ENCODE assay signal across 13 cellular contexts in the genomic region with DNA sequence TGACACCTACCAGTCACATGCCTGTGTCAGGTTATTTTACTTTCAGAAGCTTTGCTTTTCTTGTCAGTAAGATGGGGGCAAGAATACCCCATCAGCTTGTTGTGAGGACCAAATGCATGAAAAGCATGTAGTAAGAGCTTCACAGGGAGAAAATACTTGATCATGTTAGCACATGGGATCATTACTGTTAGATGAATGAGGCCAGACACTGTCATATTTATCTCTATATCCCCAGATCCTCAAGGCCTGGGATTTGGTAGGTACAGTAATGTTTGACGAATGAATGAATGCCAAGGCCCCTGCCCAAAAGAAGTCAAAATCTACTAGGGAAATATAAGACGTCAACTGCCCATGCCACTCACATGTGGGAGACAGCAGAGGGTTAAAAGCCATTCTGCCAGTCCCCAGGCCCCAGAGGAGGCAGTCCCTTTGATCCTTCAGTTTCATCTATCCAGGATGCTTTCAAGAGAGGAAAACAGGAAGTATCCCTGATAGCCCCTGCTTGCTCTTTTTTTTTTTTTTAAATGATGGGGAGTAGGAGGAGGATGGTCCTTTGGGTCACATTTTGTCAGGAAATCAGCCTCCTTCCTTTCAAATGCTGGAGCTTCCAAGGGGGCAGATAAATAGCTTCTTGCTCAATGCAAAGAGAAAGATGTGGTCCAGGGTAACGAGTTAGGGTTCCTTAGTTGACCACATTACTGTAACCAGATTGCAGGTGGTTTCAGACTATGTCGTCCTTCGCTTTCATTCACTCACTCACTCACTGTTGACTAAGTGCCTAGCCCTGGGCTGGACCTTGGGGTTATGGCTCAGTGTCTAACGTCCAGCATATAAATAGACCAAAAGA.
DNase-seq lines count a peak whose midpoint lies in the region; ATAC-seq and TF ChIP-seq lines count a peak whose summit lies in the region.
"Had no signal": no experiment of that assay in that cellular context is flagged by ENCODE, and none has a peak within 500 bp of the region (broad histone marks: within the 10 kb centered on the region; RNA-seq: fewer than 3 reads in every experiment).

No MANE protein-coding gene starts in this region.

- H3K27me3 ChIP-seq in PC-9 (ENCODE audit: insufficient read depth, low read depth) (no peaks in the 10 kb centered on the region), liver (ENCODE audit: control insufficient read depth in 4 of 4, insufficient read depth in 4 of 4, low read length in 3 of 4) (no peaks in the 10 kb centered on the region), stomach (no peaks in the 10 kb centered on the region), upper lobe of right lung (no peaks in the 10 kb centered on the region)
- H3K27me3 ChIP-seq: testis had no signal

- H3K27me3 Mint-ChIP-seq in activated CD8-positive, alpha-beta memory T cell treated with anti-CD3 and anti-CD28 coated beads, Interleukin-2, amount 10 ng/mL, durations not matched to agents 7 days and 5 days, result no peaks in the 10 kb centered on the region
- H3K27me3 Mint-ChIP-seq in progenitor cell of endocrine pancreas, result no peaks in the 10 kb centered on the region

- H2AFZ ChIP-seq in PC-9, result no peak overlapping the region

- H3K36me3 Mint-ChIP-seq in activated CD8-positive, alpha-beta memory T cell treated with anti-CD3 and anti-CD28 coated beads, Interleukin-2, amount 10 ng/mL, durations not matched to agents 7 days and 5 days, result no peaks in the 10 kb centered on the region
- H3K36me3 Mint-ChIP-seq in progenitor cell of endocrine pancreas (ENCODE audit: insufficient read depth), result no peaks in the 10 kb centered on the region

- H3K4me1 ChIP-seq in PC-9 (replicated peaks; ENCODE audit: insufficient read depth), result peaks cover 52% of the 10 kb centered on the region
- peaks cover 6 to 38% (median 20%) of the 10 kb centered on the region in 4 donors for H3K4me1 ChIP-seq in liver (ENCODE audit: control insufficient read depth in 4 of 4, insufficient read depth in 4 of 4, low read length in 3 of 4)
- peaks cover 22 to 55% (median 41%) of the 10 kb centered on the region in 4 donors for H3K4me1 ChIP-seq in stomach
- peaks cover 21% of the 10 kb centered on the region for H3K4me1 ChIP-seq in upper lobe of right lung

- H3K79me2 ChIP-seq in PC-9 (ENCODE audit: low read depth), result no peaks in the 10 kb centered on the region

- no peak overlapping the region for H3K4me3 Mint-ChIP-seq in activated CD8-positive, alpha-beta memory T cell treated with anti-CD3 and anti-CD28 coated beads, Interleukin-2, amount 10 ng/mL, durations not matched to agents 7 days and 5 days
- no peak overlapping the region for H3K4me3 Mint-ChIP-seq in progenitor cell of endocrine pancreas (ENCODE audit: low read depth)

- CTCF ChIA-PET in activated CD8-positive, alpha-beta memory T cell treated with anti-CD3 and anti-CD28 coated beads, Interleukin-2, amount 10 ng/mL, durations not matched to agents 7 days and 5 days (lab: Charles Lee), result interaction anchor here (1.1 to 2.1 kb wide), 4 partner anchors 9 to 83 kb away, joined by 3 to 10 read pairs (median 6); no protein-coding TSS in a partner anchor
- CTCF ChIA-PET in PC-9 (lab: Charles Lee), result interaction anchor here (0.5 to 0.6 kb wide), 2 partner anchors 30 to 46 kb away, joined by 3 read pairs; no protein-coding TSS in a partner anchor

- peaks cover 66% of the 10 kb centered on the region for H3K4me1 Mint-ChIP-seq in activated CD8-positive, alpha-beta memory T cell treated with anti-CD3 and anti-CD28 coated beads, Interleukin-2, amount 10 ng/mL, durations not matched to agents 7 days and 5 days
- H3K4me1 Mint-ChIP-seq in progenitor cell of endocrine pancreas (ENCODE audit: low read depth), result peaks cover 38% of the 10 kb centered on the region

- no TSS peak for BruUV-seq in PC-9 (replicated peaks; lab: Mats Ljungman, UMichigan)

- peak overlapping the region; percentile 50 for H3K27ac Mint-ChIP-seq in activated CD8-positive, alpha-beta memory T cell treated with anti-CD3 and anti-CD28 coated beads, Interleukin-2, amount 10 ng/mL, durations not matched to agents 7 days and 5 days
- no peak overlapping the region for H3K27ac Mint-ChIP-seq in progenitor cell of endocrine pancreas

- no peak for TF ChIP-seq RAD21 in liver (IDR thresholded peaks at IDR 0.05)

- H3K9ac ChIP-seq in liver (ENCODE audit: low read depth in 1 of 2, low read length in 2 of 2), result no peak overlapping the region

- peaks cover 39% of the 10 kb centered on the region for H3F3A ChIP-seq in PC-9 (ENCODE audit: insufficient read depth, low read depth)

- H3K9me2 ChIP-seq in PC-9 (ENCODE audit: insufficient read depth), result no peaks in the 10 kb centered on the region

- H3K9me3 ChIP-seq in PC-9 (ENCODE audit: insufficient read depth, low read depth) (no peaks in the 10 kb centered on the region), liver (ENCODE audit: control insufficient read depth in 4 of 4, low read length in 3 of 4) (no peaks in the 10 kb centered on the region), stomach (no peaks in the 10 kb centered on the region), upper lobe of right lung (no peaks in the 10 kb centered on the region)
- H3K9me3 ChIP-seq: testis had no signal

- POLR2A ChIA-PET in PC-9 (lab: Charles Lee; ENCODE audit: unreplicated experiment), result no interaction called here

- H3K36me3 ChIP-seq in PC-9 (ENCODE audit: low read depth), result no peaks in the 10 kb centered on the region
- H3K36me3 ChIP-seq in liver (ENCODE audit: control insufficient read depth in 4 of 4, insufficient read depth in 3 of 4, low read depth in 1 of 4, low read length in 3 of 4), result no peaks in the 10 kb centered on the region
- H3K36me3 ChIP-seq in stomach, result no peaks in the 10 kb centered on the region
- H3K36me3 ChIP-seq in upper lobe of right lung, result no peaks in the 10 kb centered on the region

- WGBS in liver, result 79% methylated on average over 6 of the region's 6 CpGs
- WGBS in stomach, 5 donors, result 70 to 75% (median 73%) methylated on average over 6 of the region's 6 CpGs

- ATAC-seq in activated CD8-positive, alpha-beta memory T cell treated with anti-CD3 and anti-CD28 coated beads, Interleukin-2, amount 10 ng/mL, durations not matched to agents 7 days and 5 days, result no peak
- no peak for ATAC-seq in upper lobe of right lung

- no peaks in the 10 kb centered on the region for H4K20me1 ChIP-seq in PC-9 (ENCODE audit: insufficient read depth)

- no peak for DNase-seq in activated CD8-positive, alpha-beta memory T cell treated with anti-CD3 and anti-CD28 coated beads, Interleukin-2, amount 10 ng/mL, durations not matched to agents 7 days and 5 days
- no peak for DNase-seq in activated CD8-positive, alpha-beta memory T cell treated with anti-CD3 and anti-CD28 coated beads for 24 hours
- no peak for DNase-seq in PC-9
- DNase-seq in stomach, result no peak
- DNase-seq in HUDEP-2 (lab: John Stamatoyannopoulos, UW; ENCODE audit: unreplicated experiment in 76 of 76), result no peak
- no peak for DNase-seq in progenitor cell of endocrine pancreas (ENCODE audit: low spot score, unreplicated experiment)
- DNase-seq in upper lobe of right lung, result no peak
- DNase-seq: activated CD4-positive, CD25-positive, alpha-beta regulatory T cell; GDM1; islet precursor cell; stimulated activated CD4-positive, alpha-beta T cell treated with anti-CD3 and anti-CD28 coated beads, Interleukin-4, amount 100 ng/mL, for 1 hour; testis had no signal

- TF ChIP-seq POLR2A in stomach (IDR thresholded peaks at IDR 0.05), result no peak

- no peak for TF ChIP-seq CTCF in PC-9 (conservative IDR thresholded peaks at IDR 0.05)
- no peak for TF ChIP-seq CTCF in liver (IDR thresholded peaks at IDR 0.05; ENCODE audit: low read depth, low read length, missing input control)
- no peak for TF ChIP-seq CTCF in stomach (IDR thresholded peaks at IDR 0.05)
- TF ChIP-seq CTCF in progenitor cell of endocrine pancreas (IDR thresholded peaks at IDR 0.05; ENCODE audit: unreplicated experiment), result no peak
- no peak for TF ChIP-seq CTCF in upper lobe of right lung (IDR thresholded peaks at IDR 0.05)

- H3K27ac ChIP-seq in PC-9 (peak overlapping the region; percentile 97), liver (ENCODE audit: low read depth in 1 of 2, low read length in 2 of 2) (peak overlapping the region; percentile 84 to 91), stomach (peak overlapping the region; percentile 91 to 96 (median 93)), upper lobe of right lung (no peak overlapping the region)
- H3K27ac ChIP-seq: testis had no signal

- H3K4me3 ChIP-seq in PC-9 (no peak overlapping the region; the same call in 1 of the 2 replicates), liver (ENCODE audit: low read depth in 1 of 3, low read length in 3 of 3) (no peak overlapping the region), stomach (no peak overlapping the region), upper lobe of right lung (no peak overlapping the region)
- H3K4me3 ChIP-seq: testis had no signal

- no peaks in the 10 kb centered on the region for H3K9me3 Mint-ChIP-seq in activated CD8-positive, alpha-beta memory T cell treated with anti-CD3 and anti-CD28 coated beads, Interleukin-2, amount 10 ng/mL, durations not matched to agents 7 days and 5 days (ENCODE audit: low read depth)
- H3K9me3 Mint-ChIP-seq in progenitor cell of endocrine pancreas (ENCODE audit: low read depth), result no peaks in the 10 kb centered on the region

- TF ChIP-seq EP300 in stomach (IDR thresholded peaks at IDR 0.05), result no peak

- H3K4me2 ChIP-seq in PC-9, result peak overlapping the region; percentile 74

- intact Hi-C loops in PC-9 (cut with micrococcal nuclease; ENCODE audit: unreplicated experiment) (loop anchor here (1.0 kb wide), 1 partner anchor 21 kb away; no protein-coding TSS in a partner anchor), stomach (cut with DNase I; ENCODE audit: low total_unique reads) (no loop called here), upper lobe of right lung (cut with DNase I) (no loop called here)

TF ChIP-seq in liver, 16 proteins besides CTCF, POLR2A, EP300 and RAD21 (continues in another document):
- TF ChIP-seq, protein P1, sequence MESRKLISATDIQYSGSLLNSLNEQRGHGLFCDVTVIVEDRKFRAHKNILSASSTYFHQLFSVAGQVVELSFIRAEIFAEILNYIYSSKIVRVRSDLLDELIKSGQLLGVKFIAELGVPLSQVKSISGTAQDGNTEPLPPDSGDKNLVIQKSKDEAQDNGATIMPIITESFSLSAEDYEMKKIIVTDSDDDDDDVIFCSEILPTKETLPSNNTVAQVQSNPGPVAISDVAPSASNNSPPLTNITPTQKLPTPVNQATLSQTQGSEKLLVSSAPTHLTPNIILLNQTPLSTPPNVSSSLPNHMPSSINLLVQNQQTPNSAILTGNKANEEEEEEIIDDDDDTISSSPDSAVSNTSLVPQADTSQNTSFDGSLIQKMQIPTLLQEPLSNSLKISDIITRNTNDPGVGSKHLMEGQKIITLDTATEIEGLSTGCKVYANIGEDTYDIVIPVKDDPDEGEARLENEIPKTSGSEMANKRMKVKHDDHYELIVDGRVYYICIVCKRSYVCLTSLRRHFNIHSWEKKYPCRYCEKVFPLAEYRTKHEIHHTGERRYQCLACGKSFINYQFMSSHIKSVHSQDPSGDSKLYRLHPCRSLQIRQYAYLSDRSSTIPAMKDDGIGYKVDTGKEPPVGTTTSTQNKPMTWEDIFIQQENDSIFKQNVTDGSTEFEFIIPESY (IDR thresholded peaks at IDR 0.05), result no peak
- TF ChIP-seq YY1 (IDR thresholded peaks at IDR 0.05) (no peak), FOXA2 (IDR thresholded peaks at IDR 0.05) (no peak)
